In genomic region chr4:13168326-13168725, GRCh38 we compare ENCODE assay signal across 38 cellular contexts.
"Had no signal": no experiment of that assay in that cellular context is flagged by ENCODE, and none has a peak within 500 bp of the region (broad histone marks: within the 10 kb centered on the region; RNA-seq: fewer than 3 reads in every experiment).

No MANE protein-coding gene starts in this region.

- H3K27me3 ChIP-seq: adrenal gland, cardiac muscle cell had no signal

- H3K4me1 ChIP-seq: adrenal gland had no signal

- H3K27me3 Mint-ChIP-seq: activated B cell treated with CpG ODN at 0.5 μM for 24 hours; activated CD4-positive, alpha-beta memory T cell treated with anti-CD3 and anti-CD28 coated beads for 36 hours; activated CD4-positive, alpha-beta T cell treated with anti-CD3 and anti-CD28 coated beads, Interleukin-2, amount 10 ng/mL, durations not matched to agents 24 days and 14 days; activated CD8-positive, alpha-beta T cell treated with anti-CD3 and anti-CD28 coated beads for 36 hours; activated naive CD8-positive, alpha-beta T cell treated with anti-CD3 and anti-CD28 coated beads for 36 hours; activated T-helper 17 cell treated with anti-CD3 and anti-CD28 coated beads, Interleukin-2, amount 50 U/mL, for 72 hours; central memory CD8-positive, alpha-beta T cell had no signal

- DNase-seq: activated B cell treated with CpG ODN at 0.5 μM for 24 hours; activated CD4-positive, alpha-beta memory T cell treated with anti-CD3 and anti-CD28 coated beads for 36 hours; activated CD4-positive, alpha-beta T cell treated with anti-CD3 and anti-CD28 coated beads for 4 hours; activated CD4-positive, alpha-beta T cell treated with anti-CD3 and anti-CD28 coated beads, Interleukin-2, amount 10 ng/mL, durations not matched to agents 24 days and 14 days; activated CD4-positive, alpha-beta T cell treated with anti-CD3 and anti-CD28 coated beads, Interleukin-2, amount 50 U/mL, for 1 hour; activated CD4-positive, alpha-beta T cell treated with anti-CD3 and anti-CD28 coated beads, Interleukin-2, amount 50 U/mL, for 4 hours; activated CD4-positive, CD25-positive, alpha-beta regulatory T cell treated with anti-CD3 and anti-CD28 coated beads, Interleukin-2, amount 50 U/mL, for 72 hours; activated CD8-positive, alpha-beta memory T cell treated with anti-CD3 and anti-CD28 coated beads, Interleukin-2, amount 50 U/mL, for 4 hours; activated CD8-positive, alpha-beta T cell treated with anti-CD3 and anti-CD28 coated beads for 36 hours; activated effector memory CD4-positive, alpha-beta T cell treated with anti-CD3 and anti-CD28 coated beads, Interleukin-2, amount 50 U/mL, for 16 hours; activated gamma-delta T cell treated with Interleukin-2 at 50 U/mL for 16 hours; activated naive CD4-positive, alpha-beta T cell; activated naive CD4-positive, alpha-beta T cell treated with anti-CD3 and anti-CD28 coated beads for 36 hours; activated naive CD4-positive, alpha-beta T cell treated with anti-CD3 and anti-CD28 coated beads, Interleukin-2, amount 50 U/mL, for 16 hours; activated naive CD8-positive, alpha-beta T cell treated with anti-CD3 and anti-CD28 coated beads for 36 hours; activated T-cell treated with anti-CD3 and anti-CD28 coated beads for 4 hours; activated T-cell treated with anti-CD3 and anti-CD28 coated beads, Interleukin-2, amount 50 U/mL, for 1 hour; activated T-cell treated with anti-CD3 and anti-CD28 coated beads, Interleukin-2, amount 50 U/mL, for 4 hours; activated T-cell treated with anti-CD3 and anti-CD28 coated beads, Interleukin-2, amount 50 U/mL, for 72 hours; adrenal gland; amniotic stem cell; aorta; caudate nucleus; cerebellar nuclear complex; T-helper 1 cell; T-helper 2 cell; T-helper 9 cell had no signal

- H3K36me3 Mint-ChIP-seq: activated CD4-positive, alpha-beta memory T cell treated with anti-CD3 and anti-CD28 coated beads for 36 hours; activated naive CD4-positive, alpha-beta T cell treated with anti-CD3 and anti-CD28 coated beads, Interleukin-2, amount 50 U/mL, for 72 hours; activated naive CD8-positive, alpha-beta T cell treated with anti-CD3 and anti-CD28 coated beads for 36 hours; brain had no signal

- H3K9me3 ChIP-seq: adrenal gland had no signal

- H3K4me3 Mint-ChIP-seq: activated B cell treated with CpG ODN at 0.5 μM for 24 hours; activated CD4-positive, alpha-beta memory T cell treated with anti-CD3 and anti-CD28 coated beads for 36 hours; activated CD4-positive, alpha-beta T cell treated with anti-CD3 and anti-CD28 coated beads, Interleukin-2, amount 10 ng/mL, durations not matched to agents 24 days and 14 days; activated CD8-positive, alpha-beta T cell treated with anti-CD3 and anti-CD28 coated beads for 36 hours; activated naive CD4-positive, alpha-beta T cell treated with anti-CD3 and anti-CD28 coated beads for 36 hours; activated naive CD8-positive, alpha-beta T cell treated with anti-CD3 and anti-CD28 coated beads for 36 hours; activated T-cell treated with anti-CD3 and anti-CD28 coated beads, Interleukin-2, amount 50 U/mL, for 4 hours; activated T-cell treated with anti-CD3 and anti-CD28 coated beads, Interleukin-2, amount 50 U/mL, for 72 hours; activated T-helper 1 cell treated with anti-CD3 and anti-CD28 coated beads, Interleukin-12 subunit alpha, Interleukin-12 subunit beta, Interleukin-2, Interleukin-4 antibody, amounts not matched to agents 30 ng/mL and 10 ng/mL and 1 ng/mL, durations not matched to agents 14 hours and 24 hours and 36 hours; activated T-helper 17 cell treated with anti-CD3 and anti-CD28 coated beads, Interleukin-2, amount 50 U/mL, for 72 hours; brain; central memory CD8-positive, alpha-beta T cell; T-helper 1 cell treated with Interleukin-12 subunit alpha and Interleukin-12 subunit beta and Interleukin-4 antibody, amounts not matched to agents 30 μg/mL and 1 μg/mL, for 36 hours; T-helper 2 cell treated with Interferon-gamma antibody and Interleukin-4, amounts not matched to agents 5 μg/mL and 100 μg/mL, for 36 hours had no signal

- H3K27ac ChIP-seq: adrenal gland, cardiac muscle cell, VCaP had no signal

- FAIRE-seq: bronchial epithelial cell, TTC549 had no signal

- H3K4me3 ChIP-seq: adrenal gland, cardiac muscle cell had no signal

- H3K9me3 Mint-ChIP-seq: activated B cell treated with CpG ODN at 0.5 μM for 24 hours; activated CD4-positive, alpha-beta memory T cell treated with anti-CD3 and anti-CD28 coated beads for 36 hours; activated CD8-positive, alpha-beta T cell treated with anti-CD3 and anti-CD28 coated beads for 36 hours; activated naive CD4-positive, alpha-beta T cell treated with anti-CD3 and anti-CD28 coated beads for 36 hours; activated naive CD4-positive, alpha-beta T cell treated with anti-CD3 and anti-CD28 coated beads, Interleukin-2, amount 50 U/mL, for 72 hours; activated naive CD8-positive, alpha-beta T cell treated with anti-CD3 and anti-CD28 coated beads for 36 hours; activated T-cell treated with anti-CD3 and anti-CD28 coated beads, Interleukin-2, amount 50 U/mL, for 4 hours; activated T-helper 1 cell treated with anti-CD3 and anti-CD28 coated beads, Interleukin-12 subunit alpha, Interleukin-12 subunit beta, Interleukin-2, Interleukin-4 antibody, amounts not matched to agents 30 ng/mL and 10 ng/mL and 1 ng/mL, durations not matched to agents 14 hours and 24 hours and 36 hours; activated T-helper 17 cell treated with anti-CD3 and anti-CD28 coated beads, Interleukin-2, amount 50 U/mL, for 72 hours; brain; central memory CD8-positive, alpha-beta T cell; T-helper 1 cell treated with Interleukin-12 subunit alpha and Interleukin-12 subunit beta and Interleukin-4 antibody, amounts not matched to agents 30 μg/mL and 1 μg/mL, for 36 hours; T-helper 2 cell treated with Interferon-gamma antibody and Interleukin-4, amounts not matched to agents 5 μg/mL and 100 μg/mL, for 36 hours had no signal

- ATAC-seq: activated CD8-positive, alpha-beta T cell treated with anti-CD3 and anti-CD28 coated beads for 36 hours; activated naive CD4-positive, alpha-beta T cell treated with anti-CD3 and anti-CD28 coated beads, Interleukin-2, amount 50 U/mL, for 72 hours; activated T-cell treated with anti-CD3 and anti-CD28 coated beads, Interleukin-2, amount 50 U/mL, for 4 hours; activated T-cell treated with anti-CD3 and anti-CD28 coated beads, Interleukin-2, amount 50 U/mL, for 72 hours; activated T-helper 17 cell treated with anti-CD3 and anti-CD28 coated beads, Interleukin-2, amount 50 U/mL, for 72 hours had no signal

- H3K27ac Mint-ChIP-seq: activated B cell treated with CpG ODN at 0.5 μM for 24 hours; activated CD4-positive, alpha-beta memory T cell treated with anti-CD3 and anti-CD28 coated beads for 36 hours; activated CD4-positive, alpha-beta T cell treated with anti-CD3 and anti-CD28 coated beads, Interleukin-2, amount 10 ng/mL, durations not matched to agents 24 days and 14 days; activated CD8-positive, alpha-beta T cell treated with anti-CD3 and anti-CD28 coated beads for 36 hours; activated naive CD4-positive, alpha-beta T cell treated with anti-CD3 and anti-CD28 coated beads for 36 hours; activated naive CD4-positive, alpha-beta T cell treated with anti-CD3 and anti-CD28 coated beads, Interleukin-2, amount 50 U/mL, for 72 hours; activated naive CD8-positive, alpha-beta T cell treated with anti-CD3 and anti-CD28 coated beads for 36 hours; activated T-cell treated with anti-CD3 and anti-CD28 coated beads, Interleukin-2, amount 50 U/mL, for 72 hours; activated T-helper 1 cell treated with anti-CD3 and anti-CD28 coated beads, Interleukin-12 subunit alpha, Interleukin-12 subunit beta, Interleukin-2, Interleukin-4 antibody, amounts not matched to agents 30 ng/mL and 10 ng/mL and 1 ng/mL, durations not matched to agents 14 hours and 24 hours and 36 hours; activated T-helper 17 cell treated with anti-CD3 and anti-CD28 coated beads, Interleukin-2, amount 50 U/mL, for 72 hours; brain; T-helper 1 cell treated with Interleukin-12 subunit alpha and Interleukin-12 subunit beta and Interleukin-4 antibody, amounts not matched to agents 30 μg/mL and 1 μg/mL, for 36 hours; T-helper 2 cell treated with Interferon-gamma antibody and Interleukin-4, amounts not matched to agents 5 μg/mL and 100 μg/mL, for 36 hours had no signal

- H3K36me3 ChIP-seq: adrenal gland, cardiac muscle cell had no signal

- H3K4me1 Mint-ChIP-seq: activated B cell treated with CpG ODN at 0.5 μM for 24 hours; activated CD4-positive, alpha-beta T cell treated with anti-CD3 and anti-CD28 coated beads, Interleukin-2, amount 10 ng/mL, durations not matched to agents 24 days and 14 days; activated naive CD8-positive, alpha-beta T cell treated with anti-CD3 and anti-CD28 coated beads for 36 hours; activated T-helper 17 cell treated with anti-CD3 and anti-CD28 coated beads, Interleukin-2, amount 50 U/mL, for 72 hours; central memory CD8-positive, alpha-beta T cell had no signal
